In the genomic region with DNA sequence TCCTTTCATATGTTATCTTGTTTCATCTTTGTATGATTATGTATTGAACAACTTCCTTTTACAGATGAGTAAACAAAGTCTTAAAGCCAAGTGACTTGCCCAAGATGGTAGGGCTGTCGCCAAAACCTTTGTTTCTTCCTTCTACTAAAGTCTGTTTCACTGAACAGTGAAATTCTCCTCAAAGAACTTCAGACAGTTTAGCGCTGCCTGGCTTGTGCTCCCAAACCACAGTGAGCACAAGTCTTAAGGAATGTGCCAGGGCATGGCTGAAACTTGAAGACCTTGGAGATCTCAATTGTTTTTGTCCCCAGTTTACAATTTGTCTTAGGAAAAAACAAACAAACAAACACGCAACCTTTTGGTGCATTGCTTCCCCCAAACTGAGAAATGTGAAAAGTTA, we compare ENCODE assay signal across 24 cellular contexts.
"Had no signal": no experiment of that assay in that cellular context is flagged by ENCODE, and none has a peak within 500 bp of the region (broad histone marks: within the 10 kb centered on the region; RNA-seq: fewer than 3 reads in every experiment).

No MANE protein-coding gene starts in this region.

- FAIRE-seq: endometrium, pancreas had no signal

- H3K4me2 ChIP-seq: smooth muscle cell had no signal

- ATAC-seq: effector memory CD8-positive, alpha-beta T cell; gastrocnemius medialis; left colon; lower lobe of right lung; natural killer cell; pancreas; right lobe of liver; stimulated activated naive CD8-positive, alpha-beta T cell treated with anti-CD3 and anti-CD28 coated beads, Interleukin-15, amount 100 ng/mL, for 72 hours had no signal

- H3K9me3 ChIP-seq: esophagus squamous epithelium, gastrocnemius medialis, left ventricle myocardium inferior, lower lobe of right lung, neutrophil, pancreas, right lobe of liver, suprapubic skin, thyroid gland had no signal

- H3K27ac ChIP-seq: coronary artery, esophagus squamous epithelium, gastrocnemius medialis, left ventricle myocardium inferior, lower lobe of right lung, neutrophil, pancreas, right lobe of liver, suprapubic skin, thyroid gland had no signal

- H3K4me3 ChIP-seq: coronary artery, esophagus squamous epithelium, gastrocnemius medialis, left ventricle myocardium inferior, lower lobe of right lung, pancreas, right lobe of liver, smooth muscle cell, suprapubic skin, thyroid gland had no signal

- H3K36me3 ChIP-seq: pancreas had no signal

- H3K27me3 ChIP-seq: esophagus squamous epithelium, gastrocnemius medialis, neutrophil, right lobe of liver, suprapubic skin, thyroid gland had no signal

- H3K4me1 ChIP-seq: esophagus squamous epithelium, gastrocnemius medialis, lower lobe of right lung, pancreas, right lobe of liver, suprapubic skin, thyroid gland had no signal

- DNase-seq: dermis blood vessel endothelial cell; effector memory CD8-positive, alpha-beta T cell; erythroblast; esophagus squamous epithelium; foreskin fibroblast; gastrocnemius medialis; left colon; left ventricle myocardium inferior; lower lobe of right lung; natural killer cell; pancreas; right lobe of liver; stimulated activated CD4-positive, alpha-beta T cell treated with anti-CD3 and anti-CD28 coated beads, Interleukin-12 subunit alpha, Interleukin-12 subunit beta, amount 100 ng/mL, for 4 hours; stimulated activated CD4-positive, alpha-beta T cell treated with anti-CD3 and anti-CD28 coated beads, Interleukin-1b, Interleukin-23, amount 100 ng/mL, for 48 hours; stimulated activated CD4-positive, alpha-beta T cell treated with anti-CD3 and anti-CD28 coated beads, Interleukin-4, amount 100 ng/mL, for 1 hour; stimulated activated CD8-positive, alpha-beta memory T cell treated with anti-CD3 and anti-CD28 coated beads, Interleukin-4, amount 100 ng/mL, for 48 hours; stimulated activated naive CD4-positive, alpha-beta T cell; stimulated activated naive CD8-positive, alpha-beta T cell treated with anti-CD3 and anti-CD28 coated beads, Interleukin-15, amount 100 ng/mL, for 72 hours; thyroid gland had no signal
